8 cellular contexts compared by ENCODE assay signal in genomic region chr1:35768350-35769187, GRCh38. TPM values are rescaled to one million over a fixed set of nuclear protein-coding genes. Genes with fewer than 3 reads are reported as not detected.
DNase-seq lines count a peak whose midpoint lies in the region; FAIRE-seq and TF ChIP-seq lines count a peak whose summit lies in the region.

No MANE protein-coding gene starts in this region.

- H3K27ac ChIP-seq in SK-N-MC = peak overlapping the region; percentile 49; the same call in 1 of the 2 replicates
- H3K27ac ChIP-seq in esophagus squamous epithelium = peak overlapping the region in 3 of 4 donors; percentile 83 to 89 (median 84)

- H3K9ac ChIP-seq in SK-N-MC (ENCODE audit: insufficient read length) = peak overlapping the region; percentile 91

- peaks cover 20% of the 10 kb centered on the region for H3K36me3 ChIP-seq in SK-N-MC (ENCODE audit: insufficient read depth, low read length)
- no peaks in the 10 kb centered on the region for H3K36me3 ChIP-seq in esophagus squamous epithelium

- TF ChIP-seq CTCF in esophagus squamous epithelium (IDR thresholded peaks at IDR 0.05) = no peak
- TF ChIP-seq CTCF in retinal pigment epithelial cell (conservative IDR thresholded peaks at IDR 0.05; ENCODE audit: low read depth, low read length) = no peak
- TF ChIP-seq CTCF in D721Med (IDR thresholded peaks at IDR 0.05; ENCODE audit: insufficient read depth, missing control alignments) = no peak

- H3K27me3 ChIP-seq in esophagus squamous epithelium = no peaks in the 10 kb centered on the region

- H3K4me1 ChIP-seq in esophagus squamous epithelium = peaks cover 0 to 20% (median 5%) of the 10 kb centered on the region in 3 donors

- FAIRE-seq in D721Med (lab: Jason Lieb, UNC) = no peak

- intact Hi-C loops in esophagus squamous epithelium (cut with DNase I) = no loop called here

- no peaks in the 10 kb centered on the region for H3K9me3 ChIP-seq in SK-N-MC (ENCODE audit: low read depth, low read length)
- H3K9me3 ChIP-seq in esophagus squamous epithelium = no peaks in the 10 kb centered on the region

- no peak for TF ChIP-seq POLR2A in esophagus squamous epithelium (IDR thresholded peaks at IDR 0.05)

- H3K4me3 ChIP-seq in SK-N-MC (peak overlapping the region; percentile 96), esophagus squamous epithelium (peak overlapping the region; percentile 60 to 91 (median 73)), retinal pigment epithelial cell (ENCODE audit: low read length) (peak overlapping the region; percentile 89)

- WGBS in esophagus squamous epithelium, 2 donors = 37 to 48% methylated on average over 19 of the region's 19 CpGs

- DNase-seq in SIG-M5 treated with dmso at 0.1 percent for 504 hours (lab: John Stamatoyannopoulos, UW; ENCODE audit: unreplicated experiment) (peak; percentile 11), SIG-M5 (lab: John Stamatoyannopoulos, UW) (no peak), SK-N-MC (ENCODE audit: low read depth, low spot score) (no peak), esophagus squamous epithelium (lab: John Stamatoyannopoulos, UW) (no peak), retinal pigment epithelial cell (ENCODE audit: low read depth) (no peak), anterior cingulate cortex (lab: John Stamatoyannopoulos, UW) (no peak), D721Med (ENCODE audit: insufficient read length, low spot score) (no peak), NCI-H2107 treated with DMSO at 0.1 percent for 48 hours (lab: John Stamatoyannopoulos, UW; ENCODE audit: unreplicated experiment) (no peak)

RNA-seq across cellular contexts. Expression of gene CLSPN, which starts 1.2 kb away (rescaled TPM):
- total RNA-seq in esophagus squamous epithelium = 1 to 10 TPM; 1.3 to 9.7 (median 4.4) TPM

RNA-seq across cellular contexts. Expression of gene AGO4, which starts 39.2 kb away (rescaled TPM):
- 10 to 100 TPM in 1 of 4 donors, 1 to 10 TPM in 3; 4.6 to 18.1 (median 7.5) TPM for total RNA-seq in esophagus squamous epithelium

RNA-seq across cellular contexts. Expression of gene C1orf216, which starts 49.9 kb away (rescaled TPM):
- total RNA-seq in esophagus squamous epithelium = 1 to 10 TPM in 3 of 4 donors, under 1 TPM in 1; 0.53 to 4.8 (median 3.8) TPM
